19 cellular contexts compared by ENCODE assay signal in genomic region chr12:5318874-5319273, GRCh38.
DNase-seq lines count a peak whose midpoint lies in the region; ATAC-seq, FAIRE-seq and TF ChIP-seq lines count a peak whose summit lies in the region.
"Had no signal": no experiment of that assay in that cellular context is flagged by ENCODE, and none has a peak within 500 bp of the region (broad histone marks: within the 10 kb centered on the region; RNA-seq: fewer than 3 reads in every experiment).

No MANE protein-coding gene starts in this region.

- no peaks in the 10 kb centered on the region for H3K36me3 ChIP-seq in mammary epithelial cell (ENCODE audit: insufficient read depth, low read length)
- H3K36me3 ChIP-seq in breast epithelium = no peaks in the 10 kb centered on the region
- no peaks in the 10 kb centered on the region for H3K36me3 ChIP-seq in astrocyte (ENCODE audit: insufficient read depth, low read length)
- no peaks in the 10 kb centered on the region for H3K36me3 ChIP-seq in Karpas-422 (ENCODE audit: insufficient read depth, low read length)
- no peaks in the 10 kb centered on the region for H3K36me3 ChIP-seq in CD8-positive, alpha-beta T cell (ENCODE audit: insufficient read depth, low read length)
- H3K36me3 ChIP-seq: esophagus muscularis mucosa had no signal

- no peak overlapping the region for H3K4me3 Mint-ChIP-seq in astrocyte (ENCODE audit: unreplicated experiment)
- no peak overlapping the region for H3K4me3 Mint-ChIP-seq in CD8-positive, alpha-beta T cell
- no peak overlapping the region for H3K4me3 Mint-ChIP-seq in activated naive CD8-positive, alpha-beta T cell treated with anti-CD3 and anti-CD28 coated beads for 36 hours
- H3K4me3 Mint-ChIP-seq: activated T-helper 17 cell treated with anti-CD3 and anti-CD28 coated beads, Interleukin-2, amount 50 U/mL, for 72 hours; natural killer cell treated with Interleukin-12 subunit alpha and Interleukin-12 subunit beta and Interleukin-15 and Interleukin-18, amount 100 ng/mL, for 72 hours; T-cell had no signal

- no peaks in the 10 kb centered on the region for H3K27me3 ChIP-seq in mammary epithelial cell (ENCODE audit: insufficient read depth, low read length)
- H3K27me3 ChIP-seq in breast epithelium = peaks cover 0 to 4% of the 10 kb centered on the region in 2 donors
- H3K27me3 ChIP-seq in astrocyte (ENCODE audit: insufficient read depth, low read length) = no peaks in the 10 kb centered on the region
- H3K27me3 ChIP-seq in Karpas-422 (ENCODE audit: low read length) = no peaks in the 10 kb centered on the region
- no peaks in the 10 kb centered on the region for H3K27me3 ChIP-seq in CD8-positive, alpha-beta T cell (ENCODE audit: insufficient read depth, low read length)
- H3K27me3 ChIP-seq: esophagus muscularis mucosa, testis had no signal

- H3K79me2 ChIP-seq in mammary epithelial cell (ENCODE audit: insufficient read depth, low read length) = no peaks in the 10 kb centered on the region
- H3K79me2 ChIP-seq in astrocyte (ENCODE audit: insufficient read depth, low read length) = no peaks in the 10 kb centered on the region
- no peaks in the 10 kb centered on the region for H3K79me2 ChIP-seq in Karpas-422 (ENCODE audit: low read length)

- in situ Hi-C loops in mammary epithelial cell (cut with MboI; ENCODE audit: low sequenced_read_pairs in 2 of 2) = no loop called here

- dilution Hi-C loops in mammary epithelial cell (cut with HindIII; ENCODE audit: low sequenced_read_pairs) = no loop called here

- POLR2A ChIA-PET in CD8-positive, alpha-beta T cell (lab: Charles Lee) = no interaction called here

- H3K4me1 ChIP-seq in mammary epithelial cell (ENCODE audit: insufficient read depth, low read length) (peaks cover 26% of the 10 kb centered on the region), breast epithelium (no peaks in the 10 kb centered on the region), astrocyte (ENCODE audit: insufficient read depth, low read length) (no peaks in the 10 kb centered on the region), Karpas-422 (ENCODE audit: low read length) (no peaks in the 10 kb centered on the region)
- no peaks in the 10 kb centered on the region for H3K4me1 ChIP-seq in CD8-positive, alpha-beta T cell (ENCODE audit: insufficient read depth, low read length)
- H3K4me1 ChIP-seq: esophagus muscularis mucosa, testis had no signal

- CTCF ChIA-PET in mammary epithelial cell (lab: Charles Lee; ENCODE audit: low non-redundant PET) = no interaction called here
- CTCF ChIA-PET in CD8-positive, alpha-beta T cell (lab: Charles Lee) = no interaction called here

- peaks cover 14% of the 10 kb centered on the region for H3K4me1 Mint-ChIP-seq in astrocyte (ENCODE audit: low read depth, unreplicated experiment)
- no peaks in the 10 kb centered on the region for H3K4me1 Mint-ChIP-seq in CD8-positive, alpha-beta T cell (ENCODE audit: low read depth)
- H3K4me1 Mint-ChIP-seq in activated naive CD8-positive, alpha-beta T cell treated with anti-CD3 and anti-CD28 coated beads for 36 hours = no peaks in the 10 kb centered on the region
- H3K4me1 Mint-ChIP-seq: activated T-helper 17 cell treated with anti-CD3 and anti-CD28 coated beads, Interleukin-2, amount 50 U/mL, for 72 hours; T-cell had no signal

- H3K9ac ChIP-seq in mammary epithelial cell (ENCODE audit: insufficient read depth, low read length) (no peak overlapping the region), astrocyte (ENCODE audit: low read length) (no peak overlapping the region), Karpas-422 (ENCODE audit: low read length) (no peak overlapping the region)

- H4K20me1 ChIP-seq in mammary epithelial cell (ENCODE audit: insufficient read depth, low read length) (no peaks in the 10 kb centered on the region), astrocyte (ENCODE audit: insufficient read depth, low read length) (no peaks in the 10 kb centered on the region), Karpas-422 (ENCODE audit: insufficient read depth, low read depth, low read length) (no peaks in the 10 kb centered on the region)

- no peak overlapping the region for H2AFZ ChIP-seq in mammary epithelial cell (ENCODE audit: low read depth, low read length)
- no peak overlapping the region for H2AFZ ChIP-seq in astrocyte (ENCODE audit: low read depth, low read length)
- no peak overlapping the region for H2AFZ ChIP-seq in Karpas-422 (ENCODE audit: low read length)

- no peak overlapping the region for H3K27ac Mint-ChIP-seq in astrocyte (ENCODE audit: unreplicated experiment)
- no peak overlapping the region for H3K27ac Mint-ChIP-seq in CD8-positive, alpha-beta T cell
- H3K27ac Mint-ChIP-seq in activated naive CD8-positive, alpha-beta T cell treated with anti-CD3 and anti-CD28 coated beads for 36 hours = no peak overlapping the region
- H3K27ac Mint-ChIP-seq: activated T-helper 17 cell treated with anti-CD3 and anti-CD28 coated beads, Interleukin-2, amount 50 U/mL, for 72 hours; natural killer cell treated with Interleukin-12 subunit alpha and Interleukin-12 subunit beta and Interleukin-15 and Interleukin-18, amount 100 ng/mL, for 72 hours; T-cell had no signal

- ATAC-seq in CD8-positive, alpha-beta T cell = no peak
- ATAC-seq: activated T-helper 17 cell treated with anti-CD3 and anti-CD28 coated beads, Interleukin-2, amount 50 U/mL, for 72 hours; natural killer cell treated with Interleukin-12 subunit alpha and Interleukin-12 subunit beta and Interleukin-15 and Interleukin-18, amount 100 ng/mL, for 72 hours; T-cell had no signal

- no peaks in the 10 kb centered on the region for H3K36me3 Mint-ChIP-seq in astrocyte (ENCODE audit: low read depth, unreplicated experiment)
- H3K36me3 Mint-ChIP-seq in CD8-positive, alpha-beta T cell = no peaks in the 10 kb centered on the region
- H3K36me3 Mint-ChIP-seq in activated naive CD8-positive, alpha-beta T cell treated with anti-CD3 and anti-CD28 coated beads for 36 hours = no peaks in the 10 kb centered on the region
- H3K36me3 Mint-ChIP-seq: natural killer cell treated with Interleukin-12 subunit alpha and Interleukin-12 subunit beta and Interleukin-15 and Interleukin-18, amount 100 ng/mL, for 72 hours; T-cell had no signal

- DNase-seq in mammary epithelial cell (peak; percentile 90), breast epithelium (ENCODE audit: low spot score in 2 of 2) (no peak), astrocyte (ENCODE audit: low read depth) (peak; percentile 65), islet precursor cell (peak; percentile 79), Karpas-422 (no peak), NCI-H2227 (lab: John Stamatoyannopoulos, UW; ENCODE audit: unreplicated experiment) (no peak)
- no peak for DNase-seq in CD8-positive, alpha-beta T cell
- DNase-seq in activated naive CD8-positive, alpha-beta T cell treated with anti-CD3 and anti-CD28 coated beads for 36 hours = no peak
- DNase-seq: activated CD4-positive, alpha-beta T cell treated with anti-CD3 and anti-CD28 coated beads for 48 hours; central memory CD4-positive, alpha-beta T cell; DMS79; kidney; NCI-H2029; T-cell; testis had no signal

- H3K4me3 ChIP-seq in mammary epithelial cell (replicated peaks in 1 of 3; ENCODE audit: insufficient read depth in 1 of 3, low read depth in 2 of 3, low read length in 3 of 3) (no peak overlapping the region), breast epithelium (no peak overlapping the region), astrocyte (ENCODE audit: insufficient read depth, low read depth, low read length) (no peak overlapping the region), Karpas-422 (ENCODE audit: low read length) (no peak overlapping the region)
- no peak overlapping the region for H3K4me3 ChIP-seq in CD8-positive, alpha-beta T cell (ENCODE audit: low read depth, low read length)
- H3K4me3 ChIP-seq: esophagus muscularis mucosa, testis had no signal

- peaks cover 3% of the 10 kb centered on the region for H3K27me3 Mint-ChIP-seq in astrocyte (ENCODE audit: low read depth, unreplicated experiment)
- peaks cover 6% of the 10 kb centered on the region for H3K27me3 Mint-ChIP-seq in CD8-positive, alpha-beta T cell (ENCODE audit: low read depth)
- peaks cover 18% of the 10 kb centered on the region for H3K27me3 Mint-ChIP-seq in activated naive CD8-positive, alpha-beta T cell treated with anti-CD3 and anti-CD28 coated beads for 36 hours

- TF ChIP-seq POLR2A in breast epithelium (IDR thresholded peaks at IDR 0.05) = no peak

- peak overlapping the region; percentile 47 for H3K4me2 ChIP-seq in mammary epithelial cell (ENCODE audit: insufficient read depth, low read depth, low read length)
- no peak overlapping the region for H3K4me2 ChIP-seq in astrocyte (ENCODE audit: low read length)
- no peak overlapping the region for H3K4me2 ChIP-seq in Karpas-422 (ENCODE audit: low read depth, low read length, poor library complexity, severe bottlenecking)

- no peak for TF ChIP-seq CTCF in mammary epithelial cell (conservative IDR thresholded peaks at IDR 0.05 in 1 of 2, IDR thresholded peaks at IDR 0.05 in 1 of 2; ENCODE audit: extremely low read depth in 1 of 2, insufficient read depth in 1 of 2, low read depth in 1 of 2, low read length in 2 of 2)
- TF ChIP-seq CTCF in breast epithelium (IDR thresholded peaks at IDR 0.05) = no peak
- no peak for TF ChIP-seq CTCF in astrocyte (IDR thresholded peaks at IDR 0.05; ENCODE audit: insufficient read depth, low read depth, low read length)
- TF ChIP-seq CTCF in CD8-positive, alpha-beta T cell (IDR thresholded peaks at IDR 0.05) = no peak

- H3K9me3 ChIP-seq in mammary epithelial cell (replicated peaks; ENCODE audit: insufficient read depth, low read length) = peaks cover 4% of the 10 kb centered on the region
- H3K9me3 ChIP-seq in breast epithelium = peaks cover 5 to 8% of the 10 kb centered on the region in 2 donors
- H3K9me3 ChIP-seq in astrocyte (ENCODE audit: insufficient read depth, low read depth, low read length) = no peaks in the 10 kb centered on the region
- no peaks in the 10 kb centered on the region for H3K9me3 ChIP-seq in Karpas-422 (ENCODE audit: low read length)
- H3K9me3 ChIP-seq in CD8-positive, alpha-beta T cell (ENCODE audit: low read length) = no peaks in the 10 kb centered on the region
- H3K9me3 ChIP-seq: testis had no signal

- FAIRE-seq in astrocyte (lab: Jason Lieb, UNC) = peak; percentile 97
- FAIRE-seq: A204.1, kidney had no signal

- peak overlapping the region; percentile 42 for H3K27ac ChIP-seq in mammary epithelial cell (ENCODE audit: insufficient read depth, low read depth, low read length)
- no peak overlapping the region for H3K27ac ChIP-seq in breast epithelium
- no peak overlapping the region for H3K27ac ChIP-seq in astrocyte (ENCODE audit: low read depth, low read length)
- H3K27ac ChIP-seq in Karpas-422 (ENCODE audit: low read length) = no peak overlapping the region
- no peak overlapping the region for H3K27ac ChIP-seq in CD8-positive, alpha-beta T cell (ENCODE audit: low read depth, low read length)
- H3K27ac ChIP-seq: esophagus muscularis mucosa, testis had no signal

- no peaks in the 10 kb centered on the region for H3K9me2 ChIP-seq in Karpas-422 (replicated peaks; ENCODE audit: insufficient read depth, low read length)

- peaks cover 2% of the 10 kb centered on the region for H3K9me3 Mint-ChIP-seq in astrocyte (ENCODE audit: unreplicated experiment)
- H3K9me3 Mint-ChIP-seq in CD8-positive, alpha-beta T cell = peaks cover 6% of the 10 kb centered on the region
- H3K9me3 Mint-ChIP-seq in activated naive CD8-positive, alpha-beta T cell treated with anti-CD3 and anti-CD28 coated beads for 36 hours = peaks cover 8% of the 10 kb centered on the region

- intact Hi-C loops in mammary epithelial cell (cut with micrococcal nuclease) = no loop called here
- intact Hi-C loops in breast epithelium (cut with DNase I; ENCODE audit: low total_unique reads) = no loop called here
- intact Hi-C loops in CD8-positive, alpha-beta T cell (cut with DNase I, micrococcal nuclease) = no loop called here

- BruUV-seq in mammary epithelial cell (replicated peaks; lab: Mats Ljungman, UMichigan) = no TSS peak

Comparison
In these comparisons a context has a peak if more than half of its experiments do, and no peak if none do; other contexts are left out.
1. DNase-seq: peak in mammary epithelial cell (single experiment), astrocyte (single experiment) and islet precursor cell (single experiment); none in breast epithelium (0 of 2), Karpas-422 (single experiment), NCI-H2227 (single experiment), CD8-positive, alpha-beta T cell (0 of 7) and activated naive CD8-positive, alpha-beta T cell treated with anti-CD3 and anti-CD28 coated beads for 36 hours (single experiment).